ENCODE assay signal across 12 cellular contexts in genomic region chr7:112192236-112193154, GRCh38. TPM values are rescaled to one million over a fixed set of nuclear protein-coding genes. Genes with fewer than 3 reads are reported as not detected.
DNase-seq lines count a peak whose midpoint lies in the region; ATAC-seq and TF ChIP-seq lines count a peak whose summit lies in the region.
"Had no signal": no experiment of that assay in that cellular context is flagged by ENCODE, and none has a peak within 500 bp of the region (broad histone marks: within the 10 kb centered on the region; RNA-seq: fewer than 3 reads in every experiment).

No MANE protein-coding gene starts in this region.

- 57 to 64% methylated on average over 4 of the region's 4 CpGs for WGBS in heart right ventricle, 2 donors

- peaks cover 0 to 9% (median 0%) of the 10 kb centered on the region in 11 donors for H3K9me3 ChIP-seq in heart right ventricle
- H3K9me3 ChIP-seq in right atrium auricular region = no peaks in the 10 kb centered on the region
- H3K9me3 ChIP-seq in upper lobe of right lung = no peaks in the 10 kb centered on the region
- H3K9me3 ChIP-seq: BLaER1 had no signal

- TF ChIP-seq CTCF in heart right ventricle (IDR thresholded peaks at IDR 0.05) (no peak), right atrium auricular region (IDR thresholded peaks at IDR 0.05) (no peak), astrocyte of the spinal cord (IDR thresholded peaks at IDR 0.05; ENCODE audit: low read depth, low read length) (no peak), upper lobe of right lung (IDR thresholded peaks at IDR 0.05) (no peak)

- H3K27me3 ChIP-seq in heart right ventricle = no peaks in the 10 kb centered on the region
- H3K27me3 ChIP-seq in right atrium auricular region = no peaks in the 10 kb centered on the region
- H3K27me3 ChIP-seq in upper lobe of right lung = no peaks in the 10 kb centered on the region
- H3K27me3 ChIP-seq: BLaER1 had no signal

- H3K36me3 ChIP-seq in heart right ventricle (no peaks in the 10 kb centered on the region), right atrium auricular region (no peaks in the 10 kb centered on the region), upper lobe of right lung (no peaks in the 10 kb centered on the region)
- H3K36me3 ChIP-seq: BLaER1, spleen had no signal

- DNase-seq in heart right ventricle (peak in 1 of 2 donors; percentile 54), right atrium auricular region (ENCODE audit: low spot score) (no peak), astrocyte of the spinal cord (ENCODE audit: low read depth, low spot score) (peak; percentile 80), left ventricle myocardium superior (no peak), upper lobe of right lung (no peak), DMS79 (lab: John Stamatoyannopoulos, UW) (no peak), G401 (ENCODE audit: low spot score) (no peak)
- DNase-seq: activated CD4-positive, CD25-positive, alpha-beta regulatory T cell treated with anti-CD3 and anti-CD28 coated beads, Interleukin-2, amount 50 U/mL, for 72 hours; erythroblast; spleen had no signal

- H3K4me3 ChIP-seq in heart right ventricle (no peak overlapping the region), right atrium auricular region (no peak overlapping the region), astrocyte of the spinal cord (ENCODE audit: low read depth, low read length) (no peak overlapping the region), upper lobe of right lung (no peak overlapping the region)
- H3K4me3 ChIP-seq: BLaER1, spleen had no signal

- ATAC-seq in heart right ventricle (peak; percentile 58 to 94 (median 79)), left ventricle myocardium superior (peak; percentile 65), upper lobe of right lung (peak; percentile 58), HG03571 (IDR thresholded peaks at IDR 0.05; ENCODE audit: unreplicated experiment) (no peak)

- in situ Hi-C loops in astrocyte of the spinal cord (cut with HindIII; ENCODE audit: low sequenced_read_pairs) = no loop called here
- in situ Hi-C loops in G401 (cut with HindIII; ENCODE audit: low sequenced_read_pairs) = no loop called here

- H3K4me1 ChIP-seq in heart right ventricle (peaks cover 0 to 41% (median 13%) of the 10 kb centered on the region in 9 donors), right atrium auricular region (no peaks in the 10 kb centered on the region), upper lobe of right lung (peaks cover 4% of the 10 kb centered on the region)
- H3K4me1 ChIP-seq: BLaER1, spleen had no signal

- H3K27ac ChIP-seq in heart right ventricle (peak overlapping the region in 6 of 10 donors; percentile 27 to 69 (median 42)), right atrium auricular region (peak overlapping the region in 1 of 2 donors; percentile 25), upper lobe of right lung (no peak overlapping the region)
- H3K27ac ChIP-seq: BLaER1, spleen had no signal

- intact Hi-C loops in heart right ventricle (cut with DNase I) (loop anchor here in 2 of 10 donors (10.0 kb wide), 2 partner anchors 108 to 208 kb away; no protein-coding TSS in a partner anchor), left ventricle myocardium superior (cut with micrococcal nuclease) (no loop called here), upper lobe of right lung (cut with DNase I) (no loop called here)

RNA-seq across cellular contexts. Expression of gene DOCK4, which starts 13.7 kb away (rescaled TPM):
- total RNA-seq in heart right ventricle (10 to 100 TPM; 10.8 to 26.8 (median 16.4) TPM), right atrium auricular region (10 to 100 TPM; 12.3 to 17.8 TPM), left ventricle myocardium superior (13.9 TPM), upper lobe of right lung (100 TPM)
- 1 to 10 TPM; 2.6 to 9.7 TPM for polyA plus RNA-seq in heart right ventricle
- 0.07 TPM in 1 of 2 replicates, not detected in the other for total RNA-seq in G401 (2014; rRNA removed; shearing (Covaris generic))

RNA-seq across cellular contexts. Expression of gene ZNF277, which starts 14.0 kb away (rescaled TPM):
- total RNA-seq in heart right ventricle (10 to 100 TPM; 14.1 to 25.7 (median 17.6) TPM), right atrium auricular region (10 to 100 TPM; 15.9 to 29.8 TPM), left ventricle myocardium superior (17.0 TPM), upper lobe of right lung (31.0 TPM)
- polyA plus RNA-seq in heart right ventricle = 10 to 100 TPM in 1 of 2 donors, 1 to 10 TPM in 1; 7.7 to 16.0 TPM
- total RNA-seq in G401 (2014; rRNA removed; shearing (Covaris generic)) = 20.7 and 53.1 TPM in 2 replicates

Comparison
In these comparisons a context has a peak if more than half of its experiments do, and no peak if none do; other contexts are left out.
1. RNA of gene DOCK4, which starts 13.7 kb away (total RNA-seq): 100 TPM in upper lobe of right lung (single experiment), 12.3 to 17.8 TPM in right atrium auricular region, 10.8 to 26.8 TPM in heart right ventricle and 13.9 TPM in left ventricle myocardium superior (single experiment); 0.07 TPM in G401; every median in the first group is over 10 times any median in the second.